In the genomic region with DNA sequence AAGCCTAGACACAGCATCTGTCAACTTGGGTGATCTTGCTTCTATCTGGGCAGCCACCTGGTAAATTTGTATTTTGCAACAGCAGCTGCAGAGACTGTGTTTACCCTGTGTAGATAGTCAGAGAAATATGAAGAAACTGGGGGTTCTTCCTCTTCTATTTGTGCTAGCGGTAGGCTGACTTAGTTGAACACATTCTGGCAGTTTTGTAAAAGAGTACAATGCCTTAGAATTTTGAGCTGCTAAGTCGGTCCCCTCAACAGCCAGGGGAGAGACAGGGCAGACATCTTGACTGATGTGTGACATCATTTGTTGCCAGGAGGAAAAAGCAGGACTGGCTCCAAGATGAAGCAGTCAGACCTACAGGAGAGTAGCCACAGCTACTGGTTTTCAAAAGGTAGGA, we compare ENCODE assay signal across 9 cellular contexts. TPM values are rescaled to one million over a fixed set of nuclear protein-coding genes. Genes with fewer than 3 reads are reported as not detected.
DNase-seq lines count a peak whose midpoint lies in the region; ATAC-seq and TF ChIP-seq lines count a peak whose summit lies in the region.
"Had no signal": no experiment of that assay in that cellular context is flagged by ENCODE, and none has a peak within 500 bp of the region (broad histone marks: within the 10 kb centered on the region; RNA-seq: fewer than 3 reads in every experiment).

No MANE protein-coding gene starts in this region.

- ATAC-seq in HG03442 (IDR thresholded peaks at IDR 0.05; ENCODE audit: unreplicated experiment): peak; percentile 47
- peak; percentile 56 to 64 for ATAC-seq in right cardiac atrium
- ATAC-seq in HG02588 (IDR thresholded peaks at IDR 0.05; ENCODE audit: unreplicated experiment): no peak

- WGBS in right cardiac atrium: 58% methylated on average over 2 of the region's 2 CpGs

- no peaks in the 10 kb centered on the region for H3K9me3 ChIP-seq in right cardiac atrium (ENCODE audit: control insufficient read depth, low read length)
- H3K9me3 ChIP-seq in tibial artery: peaks cover 0 to 3% (median 0%) of the 10 kb centered on the region in 3 donors

- H3K27ac ChIP-seq in right cardiac atrium (ENCODE audit: low read length) (no peak overlapping the region), tibial artery (no peak overlapping the region)

- DNase-seq in EH (ENCODE audit: low read depth): peak; percentile 39
- DNase-seq in RPMI7951 (ENCODE audit: low read depth): peak; percentile 42
- DNase-seq in right cardiac atrium: no peak
- no peak for DNase-seq in NCI-H2227 treated with DMSO at 0.1 percent for 48 hours (lab: John Stamatoyannopoulos, UW)
- no peak for DNase-seq in activated effector memory CD4-positive, alpha-beta T cell treated with anti-CD3 and anti-CD28 coated beads, Interleukin-2, amount 50 U/mL, for 16 hours
- no peak for DNase-seq in tibial artery
- DNase-seq: activated T-cell treated with anti-CD3 and anti-CD28 coated beads, Interleukin-2, amount 50 U/mL, for 4 hours had no signal

- H3K4me1 ChIP-seq in right cardiac atrium (ENCODE audit: control insufficient read depth, insufficient read depth, low read length) (no peaks in the 10 kb centered on the region), tibial artery (no peaks in the 10 kb centered on the region)

- intact Hi-C loops in right cardiac atrium (cut with DNase I) (no loop called here), tibial artery (cut with DNase I; ENCODE audit: low total_unique reads) (no loop called here)

- no peak for TF ChIP-seq CTCF in tibial artery (IDR thresholded peaks at IDR 0.05)

- H3K27me3 ChIP-seq in right cardiac atrium (ENCODE audit: control insufficient read depth, insufficient read depth) (no peaks in the 10 kb centered on the region), tibial artery (peaks cover 0 to 5% of the 10 kb centered on the region in 2 donors)

- no peaks in the 10 kb centered on the region for H3K36me3 ChIP-seq in tibial artery

- H3K4me3 ChIP-seq in right cardiac atrium (ENCODE audit: low read length): no peak overlapping the region
- no peak overlapping the region for H3K4me3 ChIP-seq in tibial artery

RNA-seq across cellular contexts. Expression of a gene that starts 53.7 kb away (rescaled TPM):
- total RNA-seq in RPMI7951 (2014; rRNA removed; shearing (Covaris generic)): not detected in 2 replicates
- under 1 TPM in 1 of 4 donors, not detected in 3; 0.03 TPM for total RNA-seq in right cardiac atrium
- not detected for polyA plus RNA-seq in right cardiac atrium
- total RNA-seq: activated T-cell treated with anti-CD3 and anti-CD28 coated beads, Interleukin-2, amount 50 U/mL, for 4 hours had no signal

Comparison
In these comparisons a context has a peak if more than half of its experiments do, and no peak if none do; other contexts are left out.
1. DNase-seq: peak in EH (single experiment) and RPMI7951 (single experiment); none in right cardiac atrium (0 of 3), NCI-H2227 treated with DMSO at 0.1 percent for 48 hours (single experiment), activated effector memory CD4-positive, alpha-beta T cell treated with anti-CD3 and anti-CD28 coated beads, Interleukin-2, amount 50 U/mL, for 16 hours (single experiment) and tibial artery (0 of 2).